ENCODE assay signal across 18 cellular contexts in genomic region chr10:59753267-59753666, GRCh38. TPM values are rescaled to one million over a fixed set of nuclear protein-coding genes. Genes with fewer than 3 reads are reported as not detected.
"Had no signal": no experiment of that assay in that cellular context is flagged by ENCODE, and none has a peak within 500 bp of the region (broad histone marks: within the 10 kb centered on the region; RNA-seq: fewer than 3 reads in every experiment).

TSS of gene MRLN (minus strand) at chr10:59753455.

- ATAC-seq: activated CD8-positive, alpha-beta T cell treated with anti-CD3 and anti-CD28 coated beads, Interleukin-2, amount 10 ng/mL, durations not matched to agents 7 days and 5 days; activated T-helper 17 cell treated with anti-CD3 and anti-CD28 coated beads, Interleukin-2, amount 50 U/mL, for 72 hours; naive thymus-derived CD8-positive, alpha-beta T cell; right lobe of liver; T-cell had no signal

- H3K4me3 ChIP-seq: right lobe of liver, upper lobe of left lung had no signal

- H3K9me3 ChIP-seq: right lobe of liver, upper lobe of left lung had no signal

- H3K27me3 ChIP-seq: right lobe of liver, upper lobe of left lung had no signal

- H3K4me1 ChIP-seq: right lobe of liver, upper lobe of left lung had no signal

- DNase-seq: activated CD4-positive, alpha-beta T cell treated with anti-CD3 and anti-CD28 coated beads for 4 hours; activated CD8-positive, alpha-beta memory T cell treated with anti-CD3 and anti-CD28 coated beads, Interleukin-2, amount 50 U/mL, for 48 hours; activated CD8-positive, alpha-beta T cell treated with anti-CD3 and anti-CD28 coated beads, Interleukin-2, amount 10 ng/mL, durations not matched to agents 7 days and 5 days; activated naive CD4-positive, alpha-beta T cell treated with anti-CD3 and anti-CD28 coated beads for 36 hours; central memory CD4-positive, alpha-beta T cell; dermis blood vessel endothelial cell; endodermal cell; erythroblast; naive thymus-derived CD8-positive, alpha-beta T cell; right lobe of liver; stimulated activated CD4-positive, alpha-beta T cell treated with anti-CD3 and anti-CD28 coated beads, Interleukin-2, amount 100 ng/mL, for 48 hours; stimulated activated naive CD4-positive, alpha-beta T cell treated with Interleukin-2 at 50 U/mL for 16 hours; T-cell; T1000; upper lobe of left lung had no signal

- H3K36me3 ChIP-seq: right lobe of liver, upper lobe of left lung had no signal

RNA-seq across cellular contexts. Expression of gene MRLN, which starts in this region (rescaled TPM):
- total RNA-seq: activated CD8-positive, alpha-beta T cell treated with anti-CD3 and anti-CD28 coated beads, Interleukin-2, amount 10 ng/mL, durations not matched to agents 7 days and 5 days; activated naive CD4-positive, alpha-beta T cell treated with anti-CD3 and anti-CD28 coated beads for 36 hours; dermis blood vessel endothelial cell; endodermal cell; lung microvascular endothelial cell; naive thymus-derived CD8-positive, alpha-beta T cell; progenitor cell of endocrine pancreas; right lobe of liver; T-cell had no signal
